Comparison of ENCODE assay signal across 9 cellular contexts in genomic region chr16:68246121-68246520, GRCh38. TPM values are rescaled to one million over a fixed set of nuclear protein-coding genes. Genes with fewer than 3 reads are reported as not detected.
DNase-seq lines count a peak whose midpoint lies in the region; ATAC-seq and TF ChIP-seq lines count a peak whose summit lies in the region.
"Had no signal": no experiment of that assay in that cellular context is flagged by ENCODE, and none has a peak within 500 bp of the region (broad histone marks: within the 10 kb centered on the region; RNA-seq: fewer than 3 reads in every experiment).

No MANE protein-coding gene starts in this region.

- H4K20me1 ChIP-seq in PC-9 (ENCODE audit: insufficient read depth) = no peaks in the 10 kb centered on the region

- intact Hi-C loops in Calu3 (cut with micrococcal nuclease; ENCODE audit: unreplicated experiment) = no loop called here
- intact Hi-C loops in PC-9 (cut with micrococcal nuclease; ENCODE audit: unreplicated experiment) = no loop called here

- CTCF ChIA-PET in Calu3 (lab: Charles Lee) = no interaction called here
- CTCF ChIA-PET in PC-9 (lab: Charles Lee) = no interaction called here

- peaks cover 16% of the 10 kb centered on the region for H3K4me1 ChIP-seq in PC-9 (replicated peaks; ENCODE audit: insufficient read depth)
- H3K4me1 ChIP-seq in parathyroid adenoma = peaks cover 14% of the 10 kb centered on the region

- no peak for ATAC-seq in HG02885 (IDR thresholded peaks at IDR 0.05; ENCODE audit: poor library complexity, unreplicated experiment)

- peak overlapping the region; percentile 93 for H3K4me3 Mint-ChIP-seq in Calu3 (ENCODE audit: low read depth, unreplicated experiment)

- POLR2A ChIA-PET in PC-9 (lab: Charles Lee; ENCODE audit: unreplicated experiment) = interaction anchor here (0.9 kb wide), 1 partner anchor 11 kb away, joined by 5 read pairs; no protein-coding TSS in a partner anchor

- H3K27ac Mint-ChIP-seq in Calu3 (ENCODE audit: unreplicated experiment) = no peak overlapping the region

- H3K27me3 Mint-ChIP-seq in Calu3 (ENCODE audit: unreplicated experiment) = no peaks in the 10 kb centered on the region

- H3K36me3 Mint-ChIP-seq in Calu3 (ENCODE audit: insufficient read depth, unreplicated experiment) = peaks cover 48% of the 10 kb centered on the region

- H3K9me2 ChIP-seq in PC-9 (ENCODE audit: insufficient read depth) = no peaks in the 10 kb centered on the region

- DNase-seq in Calu3 (no peak), PC-9 (no peak), epithelial cell of proximal tubule (ENCODE audit: low read depth) (no peak), A172 (ENCODE audit: low spot score) (no peak)
- DNase-seq in stimulated activated CD4-positive, alpha-beta T cell treated with anti-CD3 and anti-CD28 coated beads, Interleukin-12 subunit alpha, Interleukin-12 subunit beta, amount 100 ng/mL, for 4 hours = no peak
- DNase-seq in stimulated activated CD4-positive, alpha-beta T cell treated with anti-CD3 and anti-CD28 coated beads, Interleukin-15, amount 100 ng/mL, for 24 hours = no peak
- DNase-seq: left colon had no signal

- H3K4me2 ChIP-seq in PC-9 = peak overlapping the region; percentile 94
- peak overlapping the region; percentile 19 for H3K4me2 ChIP-seq in parathyroid adenoma (ENCODE audit: low read length)

- TF ChIP-seq CTCF in Calu3 (IDR thresholded peaks at IDR 0.05; ENCODE audit: unreplicated experiment) (no peak), PC-9 (conservative IDR thresholded peaks at IDR 0.05) (no peak), epithelial cell of proximal tubule (conservative IDR thresholded peaks at IDR 0.05; ENCODE audit: low read depth, low read length) (no peak), parathyroid adenoma (IDR thresholded peaks at IDR 0.05) (no peak)

- BruUV-seq in Calu3 (replicated peaks; lab: Mats Ljungman, UMichigan) (no TSS peak), PC-9 (replicated peaks; lab: Mats Ljungman, UMichigan) (no TSS peak)

- no peaks in the 10 kb centered on the region for H3K27me3 ChIP-seq in PC-9 (ENCODE audit: insufficient read depth, low read depth)
- H3K27me3 ChIP-seq in parathyroid adenoma (ENCODE audit: control insufficient read depth, insufficient read depth, low read length) = no peaks in the 10 kb centered on the region

- H3K9ac ChIP-seq in parathyroid adenoma = no peak overlapping the region

- no peaks in the 10 kb centered on the region for H3K9me3 ChIP-seq in PC-9 (ENCODE audit: insufficient read depth, low read depth)
- H3K9me3 ChIP-seq in parathyroid adenoma (ENCODE audit: control insufficient read depth, low read length) = no peaks in the 10 kb centered on the region

- H3K27ac ChIP-seq in PC-9 (no peak overlapping the region), parathyroid adenoma (no peak overlapping the region)

- H3K4me3 ChIP-seq in PC-9 (peak overlapping the region; percentile 91; the same call in 1 of the 2 replicates), epithelial cell of proximal tubule (ENCODE audit: low read depth, low read length) (peak overlapping the region; percentile 100), parathyroid adenoma (ENCODE audit: low read depth, low read length) (no peak overlapping the region)

- H3K9me3 Mint-ChIP-seq in Calu3 (ENCODE audit: low read depth, unreplicated experiment) = no peaks in the 10 kb centered on the region

- H3K79me2 ChIP-seq in PC-9 (ENCODE audit: low read depth) (peaks cover 14% of the 10 kb centered on the region; the same call in 1 of the 2 replicates), parathyroid adenoma (peaks cover 15% of the 10 kb centered on the region)

- H3F3A ChIP-seq in PC-9 (ENCODE audit: insufficient read depth, low read depth) = 0 out of 2 replicates have a peak, but pooled peaks cover 5% of the 10 kb centered on the region

- H3K36me3 ChIP-seq in PC-9 (ENCODE audit: low read depth) (no peaks in the 10 kb centered on the region), parathyroid adenoma (ENCODE audit: control insufficient read depth, insufficient read depth, low read length) (no peaks in the 10 kb centered on the region)

- peaks cover 25% of the 10 kb centered on the region for H3K4me1 Mint-ChIP-seq in Calu3 (ENCODE audit: low read depth, unreplicated experiment)

- H2AFZ ChIP-seq in PC-9 (no peak overlapping the region), parathyroid adenoma (no peak overlapping the region)

RNA-seq across cellular contexts. Expression of gene PLA2G15, which starts 0.9 kb away (rescaled TPM):
- total RNA-seq in Calu3 (2022) (16.9 and 22.5 TPM in 2 replicates), PC-9 (2021) (13.4 and 14.0 TPM in 2 replicates), epithelial cell of proximal tubule (17.1 and 18.7 TPM in 2 replicates)
- total RNA-seq in A172 (2014; rRNA removed; shearing (Covaris generic)) = 27.7 and 35.1 TPM in 2 replicates

RNA-seq across cellular contexts. Expression of gene ESRP2, which starts 10.2 kb away (rescaled TPM):
- total RNA-seq in Calu3 (2022) (100 and 103 TPM in 2 replicates), PC-9 (2021) (36.4 and 45.0 TPM in 2 replicates), epithelial cell of proximal tubule (25.5 and 26.7 TPM in 2 replicates)
- total RNA-seq in A172 (2014; rRNA removed; shearing (Covaris generic)) = 0.45 TPM in 1 of 2 replicates, not detected in the other

RNA-seq across cellular contexts. Expression of gene SLC7A6, which starts 18.2 kb away (rescaled TPM):
- 38.3 and 45.4 TPM in 2 replicates for total RNA-seq in Calu3 (2022)
- total RNA-seq in PC-9 (2021) = 28.6 and 44.7 TPM in 2 replicates
- 10.6 and 25.3 TPM in 2 replicates for total RNA-seq in epithelial cell of proximal tubule
- 8.0 and 16.4 TPM in 2 replicates for total RNA-seq in A172 (2014; rRNA removed; shearing (Covaris generic))

Comparison
In these comparisons a context has a peak if more than half of its experiments do, and no peak if none do; other contexts are left out.
1. RNA of gene ESRP2, which starts 10.2 kb away (total RNA-seq): 100 to 103 TPM in Calu3, 36.4 to 45.0 TPM in PC-9 and 25.5 to 26.7 TPM in epithelial cell of proximal tubule; 0.45 TPM in A172; every median in the first group is over 10 times any median in the second.